Comparison of ENCODE assay signal across 11 cellular contexts in genomic region chr20:2984028-2984501, GRCh38. TPM values are rescaled to one million over a fixed set of nuclear protein-coding genes. Genes with fewer than 3 reads are reported as not detected.
DNase-seq lines count a peak whose midpoint lies in the region; ATAC-seq lines count a peak whose summit lies in the region.
"Had no signal": no experiment of that assay in that cellular context is flagged by ENCODE, and none has a peak within 500 bp of the region (broad histone marks: within the 10 kb centered on the region; RNA-seq: fewer than 3 reads in every experiment).

No MANE protein-coding gene starts in this region.

- DNase-seq in CD4-positive, alpha-beta memory T cell = peak in 3 of 5 donors; percentile 4 to 17 (median 10)
- peak; percentile 20 for DNase-seq in activated CD8-positive, alpha-beta T cell treated with anti-CD3 and anti-CD28 coated beads, Interleukin-2, amount 10 ng/mL, durations not matched to agents 7 days and 5 days
- DNase-seq in ureter (ENCODE audit: low spot score) = no peak
- DNase-seq in SK-N-DZ (ENCODE audit: low spot score) = no peak
- DNase-seq in NCI-H69 (lab: John Stamatoyannopoulos, UW) = no peak
- DNase-seq: NCI-H1105, retina had no signal

- no peak overlapping the region for H3K27ac Mint-ChIP-seq in CD4-positive, alpha-beta memory T cell
- H3K27ac Mint-ChIP-seq in activated CD8-positive, alpha-beta T cell treated with anti-CD3 and anti-CD28 coated beads, Interleukin-2, amount 10 ng/mL, durations not matched to agents 7 days and 5 days = no peak overlapping the region

- no peaks in the 10 kb centered on the region for H3K9me3 ChIP-seq in CD4-positive, alpha-beta memory T cell (ENCODE audit: control insufficient read depth in 1 of 2, low read length in 2 of 2)
- H3K9me3 ChIP-seq: esophagus muscularis mucosa had no signal

- no peak overlapping the region for H3K4me3 Mint-ChIP-seq in CD4-positive, alpha-beta memory T cell
- no peak overlapping the region for H3K4me3 Mint-ChIP-seq in activated CD8-positive, alpha-beta T cell treated with anti-CD3 and anti-CD28 coated beads, Interleukin-2, amount 10 ng/mL, durations not matched to agents 7 days and 5 days

- H3K4me1 Mint-ChIP-seq in CD4-positive, alpha-beta memory T cell = peaks cover 0 to 6% (median 5%) of the 10 kb centered on the region in 4 donors
- peaks cover 30% of the 10 kb centered on the region for H3K4me1 Mint-ChIP-seq in activated CD8-positive, alpha-beta T cell treated with anti-CD3 and anti-CD28 coated beads, Interleukin-2, amount 10 ng/mL, durations not matched to agents 7 days and 5 days (ENCODE audit: low read depth)

- ATAC-seq in GM19043 (IDR thresholded peaks at IDR 0.05; ENCODE audit: low read depth, unreplicated experiment) = peak; percentile 74
- ATAC-seq in HG02973 (IDR thresholded peaks at IDR 0.05; ENCODE audit: unreplicated experiment) = peak; percentile 48
- peak; percentile 84 for ATAC-seq in activated CD8-positive, alpha-beta T cell treated with anti-CD3 and anti-CD28 coated beads, Interleukin-2, amount 10 ng/mL, durations not matched to agents 7 days and 5 days
- no peak for ATAC-seq in GM21526 (IDR thresholded peaks at IDR 0.05; ENCODE audit: low FRiP score, unreplicated experiment)

- H3K27me3 ChIP-seq in CD4-positive, alpha-beta memory T cell (ENCODE audit: insufficient read depth, low read length) = no peaks in the 10 kb centered on the region
- H3K27me3 ChIP-seq: esophagus muscularis mucosa had no signal

- CTCF ChIA-PET in CD4-positive, alpha-beta memory T cell (lab: Charles Lee; ENCODE audit: partially characterized antibody) = interaction anchor here (1.0 kb wide), 1 partner anchor 11 kb away, joined by 4 read pairs; no protein-coding TSS in a partner anchor
- CTCF ChIA-PET in activated CD8-positive, alpha-beta T cell treated with anti-CD3 and anti-CD28 coated beads, Interleukin-2, amount 10 ng/mL, durations not matched to agents 7 days and 5 days (lab: Charles Lee) = interaction anchor here (0.9 to 1.8 kb wide), 4 partner anchors 13 to 297 kb away, joined by 3 to 4 read pairs (median 3); partner anchors contain the start of gene PTPRA

- POLR2A ChIA-PET in CD4-positive, alpha-beta memory T cell (lab: Charles Lee; ENCODE audit: partially characterized antibody) = no interaction called here
- POLR2A ChIA-PET in activated CD8-positive, alpha-beta T cell treated with anti-CD3 and anti-CD28 coated beads, Interleukin-2, amount 10 ng/mL, durations not matched to agents 7 days and 5 days (lab: Charles Lee) = no interaction called here

- H3K27ac ChIP-seq in CD4-positive, alpha-beta memory T cell (ENCODE audit: low read depth, low read length) = no peak overlapping the region
- H3K27ac ChIP-seq: esophagus muscularis mucosa had no signal

- intact Hi-C loops in CD4-positive, alpha-beta memory T cell (cut with micrococcal nuclease) = loop anchor here (5.0 kb wide), 1 partner anchor 297 kb away; no protein-coding TSS in a partner anchor

- H3K36me3 ChIP-seq in CD4-positive, alpha-beta memory T cell (ENCODE audit: insufficient read depth, low read length) = peaks cover 33% of the 10 kb centered on the region

- no peaks in the 10 kb centered on the region for H3K9me3 Mint-ChIP-seq in CD4-positive, alpha-beta memory T cell
- no peaks in the 10 kb centered on the region for H3K9me3 Mint-ChIP-seq in activated CD8-positive, alpha-beta T cell treated with anti-CD3 and anti-CD28 coated beads, Interleukin-2, amount 10 ng/mL, durations not matched to agents 7 days and 5 days (ENCODE audit: insufficient read depth)

- peaks cover 32 to 33% of the 10 kb centered on the region in 2 donors for H3K36me3 Mint-ChIP-seq in CD4-positive, alpha-beta memory T cell
- peaks cover 31% of the 10 kb centered on the region for H3K36me3 Mint-ChIP-seq in activated CD8-positive, alpha-beta T cell treated with anti-CD3 and anti-CD28 coated beads, Interleukin-2, amount 10 ng/mL, durations not matched to agents 7 days and 5 days (ENCODE audit: low read depth)

- no peak overlapping the region for H3K4me3 ChIP-seq in CD4-positive, alpha-beta memory T cell (ENCODE audit: low read length in 2 of 2)
- H3K4me3 ChIP-seq: esophagus muscularis mucosa had no signal

- H3K4me1 ChIP-seq in CD4-positive, alpha-beta memory T cell (ENCODE audit: insufficient read depth, low read length) = peaks cover 14% of the 10 kb centered on the region

- no peaks in the 10 kb centered on the region for H3K27me3 Mint-ChIP-seq in CD4-positive, alpha-beta memory T cell
- H3K27me3 Mint-ChIP-seq in activated CD8-positive, alpha-beta T cell treated with anti-CD3 and anti-CD28 coated beads, Interleukin-2, amount 10 ng/mL, durations not matched to agents 7 days and 5 days (ENCODE audit: low read depth) = no peaks in the 10 kb centered on the region

RNA-seq across cellular contexts. Expression of gene GNRH2, which starts 59.4 kb away (rescaled TPM):
- total RNA-seq in CD4-positive, alpha-beta memory T cell = 1 to 10 TPM; 1.2 to 1.9 TPM
- polyA plus RNA-seq in CD4-positive, alpha-beta memory T cell = not detected
- 1 to 10 TPM; 1.5 to 1.7 TPM for total RNA-seq in activated CD8-positive, alpha-beta T cell treated with anti-CD3 and anti-CD28 coated beads, Interleukin-2, amount 10 ng/mL, durations not matched to agents 7 days and 5 days
- 1.5 TPM for total RNA-seq in ureter
- not detected in 2 replicates for polyA plus RNA-seq in SK-N-DZ (2014; cell fraction: cytosol; rRNA removed)
- polyA plus RNA-seq in SK-N-DZ (2014; cell fraction: nucleus; rRNA removed) = 0.52 and 1.3 TPM in 2 replicates
- total RNA-seq: esophagus muscularis mucosa had no signal

Comparison
In these comparisons a context has a peak if more than half of its experiments do, and no peak if none do; other contexts are left out.
1. DNase-seq: peak in CD4-positive, alpha-beta memory T cell (3 of 5) and activated CD8-positive, alpha-beta T cell treated with anti-CD3 and anti-CD28 coated beads, Interleukin-2, amount 10 ng/mL, durations not matched to agents 7 days and 5 days (single experiment); none in ureter (single experiment), SK-N-DZ (single experiment) and NCI-H69 (single experiment).